In the genomic region with DNA sequence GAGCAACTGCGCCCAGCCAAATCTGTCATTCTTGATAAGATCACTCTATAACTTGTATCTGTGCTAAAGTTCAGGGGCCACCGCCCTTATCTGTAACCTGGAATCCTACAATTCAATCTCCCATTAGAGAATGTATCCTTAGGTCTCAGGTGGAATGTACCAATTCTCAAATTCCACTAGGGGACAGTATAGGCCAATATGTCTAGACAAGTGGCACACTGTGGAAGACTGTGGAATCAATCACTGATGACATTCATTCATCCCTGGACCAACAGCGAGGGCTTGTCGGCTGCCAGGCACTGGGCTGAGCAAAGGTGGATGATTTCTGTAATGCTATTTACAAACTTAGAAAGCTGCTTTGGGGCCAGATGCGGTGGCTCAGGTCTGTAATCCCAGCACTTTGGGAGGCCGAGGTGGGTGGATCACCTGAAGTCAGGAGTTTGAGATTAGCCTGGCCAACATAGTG, we compare ENCODE assay signal across 9 cellular contexts. TPM values are rescaled to one million over a fixed set of nuclear protein-coding genes. Genes with fewer than 3 reads are reported as not detected.
DNase-seq lines count a peak whose midpoint lies in the region; ATAC-seq and TF ChIP-seq lines count a peak whose summit lies in the region.
"Had no signal": no experiment of that assay in that cellular context is flagged by ENCODE, and none has a peak within 500 bp of the region (broad histone marks: within the 10 kb centered on the region; RNA-seq: fewer than 3 reads in every experiment).

No MANE protein-coding gene starts in this region.

- H3K27me3 ChIP-seq in liver (ENCODE audit: control insufficient read depth in 4 of 4, insufficient read depth in 4 of 4, low read length in 3 of 4), result no peaks in the 10 kb centered on the region

- H3K36me3 ChIP-seq in liver (ENCODE audit: control insufficient read depth in 4 of 4, insufficient read depth in 3 of 4, low read depth in 1 of 4, low read length in 3 of 4), result no peaks in the 10 kb centered on the region

- no peak overlapping the region for H3K4me3 ChIP-seq in AG10803 (ENCODE audit: low read length)
- no peak overlapping the region for H3K4me3 ChIP-seq in GM12865 (ENCODE audit: low read depth, low read length)
- no peak overlapping the region for H3K4me3 ChIP-seq in NB4 (ENCODE audit: low read depth, low read length)
- H3K4me3 ChIP-seq in astrocyte of the spinal cord (ENCODE audit: low read depth, low read length), result no peak overlapping the region
- no peak overlapping the region for H3K4me3 ChIP-seq in liver (ENCODE audit: low read depth in 1 of 3, low read length in 3 of 3)

- in situ Hi-C loops in astrocyte of the spinal cord (cut with HindIII; ENCODE audit: low sequenced_read_pairs), result no loop called here

- TF ChIP-seq POLR2A in NB4 (IDR thresholded peaks at IDR 0.05; ENCODE audit: extremely low read depth, insufficient read length), result no peak

- no peak overlapping the region for H3K27ac ChIP-seq in liver (ENCODE audit: low read depth in 1 of 2, low read length in 2 of 2)

- H3K9ac ChIP-seq in liver (ENCODE audit: low read depth in 1 of 2, low read length in 2 of 2), result no peak overlapping the region

- TF ChIP-seq CTCF in AG10803 (conservative IDR thresholded peaks at IDR 0.05; ENCODE audit: low read length) (peak; percentile 66), GM12865 (IDR thresholded peaks at IDR 0.05; ENCODE audit: insufficient read depth, low read depth, low read length, missing control alignments) (peak; percentile 78), NB4 (IDR thresholded peaks at IDR 0.05; ENCODE audit: low read depth, low read length) (peak; percentile 69), astrocyte of the spinal cord (IDR thresholded peaks at IDR 0.05; ENCODE audit: low read depth, low read length) (peak; percentile 70), liver (IDR thresholded peaks at IDR 0.05; ENCODE audit: low read depth, low read length, missing input control) (peak; percentile 89)

- WGBS in liver, result 40% methylated on average over 6 of the region's 6 CpGs

- TF ChIP-seq RAD21 in liver (IDR thresholded peaks at IDR 0.05), result peak; percentile 91 to 95

- ATAC-seq in HG03135 (IDR thresholded peaks at IDR 0.05; ENCODE audit: unreplicated experiment), result no peak

- DNase-seq in AG10803 (ENCODE audit: low read depth) (peak; percentile 34), GM12865 (ENCODE audit: low read depth) (peak; percentile 61), NB4 (ENCODE audit: low read depth) (peak; percentile 66), astrocyte of the spinal cord (ENCODE audit: low read depth, low spot score) (no peak), superior temporal gyrus (ENCODE audit: extremely low spot score) (no peak), nucleus accumbens (lab: John Stamatoyannopoulos, UW) (no peak)
- DNase-seq: left cardiac atrium had no signal

- H3K4me1 ChIP-seq in liver (ENCODE audit: control insufficient read depth in 4 of 4, insufficient read depth in 4 of 4, low read length in 3 of 4), result peaks cover 0 to 6% (median 2%) of the 10 kb centered on the region in 4 donors

- no peaks in the 10 kb centered on the region for H3K9me3 ChIP-seq in liver (ENCODE audit: control insufficient read depth in 4 of 4, low read length in 3 of 4)

TF ChIP-seq in liver, 16 proteins besides CTCF, POLR2A, EP300 and RAD21:
- no peak for TF ChIP-seq HNF4G (IDR thresholded peaks at IDR 0.05)
- no peak for TF ChIP-seq TAF1 (conservative IDR thresholded peaks at IDR 0.05)
- peak; percentile 72 for TF ChIP-seq SP1 (IDR thresholded peaks at IDR 0.05)
- TF ChIP-seq YY1 (IDR thresholded peaks at IDR 0.05), result peak; percentile 41
- TF ChIP-seq, protein P1, sequence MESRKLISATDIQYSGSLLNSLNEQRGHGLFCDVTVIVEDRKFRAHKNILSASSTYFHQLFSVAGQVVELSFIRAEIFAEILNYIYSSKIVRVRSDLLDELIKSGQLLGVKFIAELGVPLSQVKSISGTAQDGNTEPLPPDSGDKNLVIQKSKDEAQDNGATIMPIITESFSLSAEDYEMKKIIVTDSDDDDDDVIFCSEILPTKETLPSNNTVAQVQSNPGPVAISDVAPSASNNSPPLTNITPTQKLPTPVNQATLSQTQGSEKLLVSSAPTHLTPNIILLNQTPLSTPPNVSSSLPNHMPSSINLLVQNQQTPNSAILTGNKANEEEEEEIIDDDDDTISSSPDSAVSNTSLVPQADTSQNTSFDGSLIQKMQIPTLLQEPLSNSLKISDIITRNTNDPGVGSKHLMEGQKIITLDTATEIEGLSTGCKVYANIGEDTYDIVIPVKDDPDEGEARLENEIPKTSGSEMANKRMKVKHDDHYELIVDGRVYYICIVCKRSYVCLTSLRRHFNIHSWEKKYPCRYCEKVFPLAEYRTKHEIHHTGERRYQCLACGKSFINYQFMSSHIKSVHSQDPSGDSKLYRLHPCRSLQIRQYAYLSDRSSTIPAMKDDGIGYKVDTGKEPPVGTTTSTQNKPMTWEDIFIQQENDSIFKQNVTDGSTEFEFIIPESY (IDR thresholded peaks at IDR 0.05), result no peak
- TF ChIP-seq, protein P2, sequence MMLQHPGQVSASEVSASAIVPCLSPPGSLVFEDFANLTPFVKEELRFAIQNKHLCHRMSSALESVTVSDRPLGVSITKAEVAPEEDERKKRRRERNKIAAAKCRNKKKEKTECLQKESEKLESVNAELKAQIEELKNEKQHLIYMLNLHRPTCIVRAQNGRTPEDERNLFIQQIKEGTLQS (IDR thresholded peaks at IDR 0.05), result no peak
- TF ChIP-seq EGR1 (IDR thresholded peaks at IDR 0.05; ENCODE audit: low read depth in 2 of 2), result no peak
- TF ChIP-seq FOXA1 (IDR thresholded peaks at IDR 0.05), result no peak
- no peak for TF ChIP-seq NR2F2 (IDR thresholded peaks at IDR 0.05)
- TF ChIP-seq, protein P3, sequence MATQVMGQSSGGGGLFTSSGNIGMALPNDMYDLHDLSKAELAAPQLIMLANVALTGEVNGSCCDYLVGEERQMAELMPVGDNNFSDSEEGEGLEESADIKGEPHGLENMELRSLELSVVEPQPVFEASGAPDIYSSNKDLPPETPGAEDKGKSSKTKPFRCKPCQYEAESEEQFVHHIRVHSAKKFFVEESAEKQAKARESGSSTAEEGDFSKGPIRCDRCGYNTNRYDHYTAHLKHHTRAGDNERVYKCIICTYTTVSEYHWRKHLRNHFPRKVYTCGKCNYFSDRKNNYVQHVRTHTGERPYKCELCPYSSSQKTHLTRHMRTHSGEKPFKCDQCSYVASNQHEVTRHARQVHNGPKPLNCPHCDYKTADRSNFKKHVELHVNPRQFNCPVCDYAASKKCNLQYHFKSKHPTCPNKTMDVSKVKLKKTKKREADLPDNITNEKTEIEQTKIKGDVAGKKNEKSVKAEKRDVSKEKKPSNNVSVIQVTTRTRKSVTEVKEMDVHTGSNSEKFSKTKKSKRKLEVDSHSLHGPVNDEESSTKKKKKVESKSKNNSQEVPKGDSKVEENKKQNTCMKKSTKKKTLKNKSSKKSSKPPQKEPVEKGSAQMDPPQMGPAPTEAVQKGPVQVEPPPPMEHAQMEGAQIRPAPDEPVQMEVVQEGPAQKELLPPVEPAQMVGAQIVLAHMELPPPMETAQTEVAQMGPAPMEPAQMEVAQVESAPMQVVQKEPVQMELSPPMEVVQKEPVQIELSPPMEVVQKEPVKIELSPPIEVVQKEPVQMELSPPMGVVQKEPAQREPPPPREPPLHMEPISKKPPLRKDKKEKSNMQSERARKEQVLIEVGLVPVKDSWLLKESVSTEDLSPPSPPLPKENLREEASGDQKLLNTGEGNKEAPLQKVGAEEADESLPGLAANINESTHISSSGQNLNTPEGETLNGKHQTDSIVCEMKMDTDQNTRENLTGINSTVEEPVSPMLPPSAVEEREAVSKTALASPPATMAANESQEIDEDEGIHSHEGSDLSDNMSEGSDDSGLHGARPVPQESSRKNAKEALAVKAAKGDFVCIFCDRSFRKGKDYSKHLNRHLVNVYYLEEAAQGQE (IDR thresholded peaks at IDR 0.05), result no peak
- TF ChIP-seq RXRA (IDR thresholded peaks at IDR 0.05), result peak; percentile 73 to 74
- TF ChIP-seq, protein P4, sequence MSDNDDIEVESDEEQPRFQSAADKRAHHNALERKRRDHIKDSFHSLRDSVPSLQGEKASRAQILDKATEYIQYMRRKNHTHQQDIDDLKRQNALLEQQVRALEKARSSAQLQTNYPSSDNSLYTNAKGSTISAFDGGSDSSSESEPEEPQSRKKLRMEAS (IDR thresholded peaks at IDR 0.05), result no peak
- TF ChIP-seq JUND (IDR thresholded peaks at IDR 0.05), result peak in 1 of 2 donors; percentile 31
- TF ChIP-seq HNF4A (conservative IDR thresholded peaks at IDR 0.05), result peak; percentile 47 to 62
- peak; percentile 53 for TF ChIP-seq FOXA2 (IDR thresholded peaks at IDR 0.05)
- no peak for TF ChIP-seq GABPA (IDR thresholded peaks at IDR 0.05 in 1 of 2, conservative IDR thresholded peaks at IDR 0.05 in 1 of 2)

RNA-seq across cellular contexts. Expression of a gene that starts 28.7 kb away (rescaled TPM):
- total RNA-seq in liver, result 10 to 100 TPM; 19.8 to 27.4 TPM
- polyA plus RNA-seq in liver, result 10 to 100 TPM; 15.5 to 18.7 TPM

RNA-seq across cellular contexts. Expression of a gene that starts 50.2 kb away (rescaled TPM):
- total RNA-seq in liver, result 10 to 100 TPM; 28.2 to 40.9 TPM
- polyA plus RNA-seq in liver, result 10 to 100 TPM in 1 of 2 donors, 1 to 10 TPM in 1; 7.0 to 16.7 TPM

Comparison
In these comparisons a context has a peak if more than half of its experiments do, and no peak if none do; other contexts are left out.
1. DNase-seq: peak in AG10803 (single experiment), GM12865 (single experiment) and NB4 (single experiment); none in astrocyte of the spinal cord (single experiment), superior temporal gyrus (single experiment) and nucleus accumbens (0 of 56).
2. Peak in every context shown above with its lines, with median percentiles within 50 percentile points of each other: CTCF ChIP-seq.